Comparison of ENCODE assay signal across 10 cellular contexts in genomic region chr9:89021154-89021803, GRCh38. TPM values are rescaled to one million over a fixed set of nuclear protein-coding genes. Genes with fewer than 3 reads are reported as not detected.
DNase-seq lines count a peak whose midpoint lies in the region; TF ChIP-seq lines count a peak whose summit lies in the region.
"Had no signal": no experiment of that assay in that cellular context is flagged by ENCODE, and none has a peak within 500 bp of the region (broad histone marks: within the 10 kb centered on the region; RNA-seq: fewer than 3 reads in every experiment).

No MANE protein-coding gene starts in this region.

- H3K27me3 Mint-ChIP-seq in MCF 10A (ENCODE audit: insufficient read depth, unreplicated experiment), result no peaks in the 10 kb centered on the region

- intact Hi-C loops in MCF 10A (cut with micrococcal nuclease), result no loop called here

- H3K27me3 ChIP-seq in kidney epithelial cell (ENCODE audit: control insufficient read depth, insufficient read depth, low read length) (no peaks in the 10 kb centered on the region), tibial nerve (no peaks in the 10 kb centered on the region)

- H3K27ac ChIP-seq in tibial nerve, result peak overlapping the region in 3 of 4 donors; percentile 45 to 85 (median 69)

- no peaks in the 10 kb centered on the region for H3K36me3 Mint-ChIP-seq in MCF 10A (ENCODE audit: insufficient read depth, unreplicated experiment)

- H3K27ac Mint-ChIP-seq in MCF 10A (ENCODE audit: low read depth, unreplicated experiment), result peak overlapping the region; percentile 2

- CTCF ChIA-PET in MCF 10A (lab: Yijun Ruan, JAX), result no interaction called here

- POLR2A ChIA-PET in MCF 10A (lab: Yijun Ruan, JAX), result interaction anchor here (1.3 kb wide), 1 partner anchor 17 kb away, joined by 5 read pairs; no protein-coding TSS in a partner anchor

- DNase-seq in HT1080 (ENCODE audit: low read depth), result peak; percentile 68
- peak; percentile 90 for DNase-seq in MCF 10A (ENCODE audit: unreplicated experiment)
- DNase-seq in kidney epithelial cell (ENCODE audit: low read depth), result peak; percentile 58
- DNase-seq in tibial nerve (ENCODE audit: low spot score in 2 of 2), result peak; percentile 34 to 61
- DNase-seq in iPS-NIHi7 (ENCODE audit: extremely low spot score), result no peak
- no peak for DNase-seq in DMS 273 treated with DMSO at 0.1 percent for 48 hours (lab: John Stamatoyannopoulos, UW)
- DNase-seq in CD1c-positive myeloid dendritic cell (ENCODE audit: extremely low spot score), result no peak
- no peak for DNase-seq in NAMALWA (ENCODE audit: low spot score)
- DNase-seq: NCI-H187 treated with DMSO at 0.1 percent for 48 hours had no signal

- TF ChIP-seq CTCF in MCF 10A (IDR thresholded peaks at IDR 0.05; ENCODE audit: unreplicated experiment) (no peak), kidney epithelial cell (IDR thresholded peaks at IDR 0.05; ENCODE audit: insufficient read depth, low read length, poor library complexity, severe bottlenecking) (no peak), tibial nerve (IDR thresholded peaks at IDR 0.05) (no peak)

- no peaks in the 10 kb centered on the region for H3K9me3 ChIP-seq in tibial nerve

- no peak for TF ChIP-seq POLR2A in tibial nerve (IDR thresholded peaks at IDR 0.05)

- H3K4me3 ChIP-seq in kidney epithelial cell (ENCODE audit: low read depth, low read length), result no peak overlapping the region
- no peak overlapping the region for H3K4me3 ChIP-seq in tibial nerve

- H3K36me3 ChIP-seq in kidney epithelial cell (ENCODE audit: control insufficient read depth, insufficient read depth, low read length) (no peaks in the 10 kb centered on the region), tibial nerve (no peaks in the 10 kb centered on the region)

- H3K9me3 Mint-ChIP-seq in MCF 10A (ENCODE audit: unreplicated experiment), result no peaks in the 10 kb centered on the region
- H3K9me3 Mint-ChIP-seq: neural crest cell had no signal

- WGBS in tibial nerve, 2 donors, result 74 to 76% methylated on average over 6 to 8 of the region's 8 CpGs

- H3K4me1 ChIP-seq in tibial nerve, result peaks cover 0 to 27% (median 12%) of the 10 kb centered on the region in 4 donors

- peaks cover 11% of the 10 kb centered on the region for H3K4me1 Mint-ChIP-seq in MCF 10A (ENCODE audit: insufficient read depth, unreplicated experiment)

- H3K4me3 Mint-ChIP-seq in MCF 10A (ENCODE audit: unreplicated experiment), result no peak overlapping the region
- H3K4me3 Mint-ChIP-seq: neural crest cell had no signal

- TF ChIP-seq EP300 in tibial nerve (IDR thresholded peaks at IDR 0.05), result peak in 1 of 2 donors; percentile 21

- BruUV-seq in MCF 10A (replicated peaks; lab: Mats Ljungman, UMichigan), result no TSS peak

RNA-seq across cellular contexts. Expression of gene S1PR3, which starts 30.0 kb away (rescaled TPM):
- 0.05 TPM in 1 of 2 replicates, not detected in the other for total RNA-seq in HT1080 (2014; rRNA removed; shearing (Covaris generic))
- polyA plus RNA-seq in HT1080 (2015; cell fraction: cytosol; rRNA removed), result 0.38 and 0.72 TPM in 2 replicates
- polyA plus RNA-seq in HT1080 (2015; cell fraction: nucleus; rRNA removed), result 0.23 and 0.51 TPM in 2 replicates
- total RNA-seq in MCF 10A (2022), result 2.7 and 2.8 TPM in 2 replicates
- total RNA-seq in kidney epithelial cell, result 1.8 and 1.9 TPM in 2 replicates
- 10 to 100 TPM; 13.0 to 25.8 (median 14.5) TPM for total RNA-seq in tibial nerve

Comparison
In these comparisons a context has a peak if more than half of its experiments do, and no peak if none do; other contexts are left out.
1. DNase-seq: peak in HT1080 (single experiment), MCF 10A (single experiment), kidney epithelial cell (single experiment) and tibial nerve (2 of 2); none in iPS-NIHi7 (single experiment), DMS 273 treated with DMSO at 0.1 percent for 48 hours (single experiment), CD1c-positive myeloid dendritic cell (single experiment) and NAMALWA (single experiment).